9 cellular contexts compared by ENCODE assay signal in genomic region chr2:65420712-65421431, GRCh38. TPM values are rescaled to one million over a fixed set of nuclear protein-coding genes. Genes with fewer than 3 reads are reported as not detected.
DNase-seq lines count a peak whose midpoint lies in the region; FAIRE-seq and TF ChIP-seq lines count a peak whose summit lies in the region.
"Had no signal": no experiment of that assay in that cellular context is flagged by ENCODE, and none has a peak within 500 bp of the region (broad histone marks: within the 10 kb centered on the region; RNA-seq: fewer than 3 reads in every experiment).

No MANE protein-coding gene starts in this region.

- H2AFZ ChIP-seq in neural cell (ENCODE audit: low read depth, low read length): no peak overlapping the region

- no peaks in the 10 kb centered on the region for H3K9me3 ChIP-seq in neural cell (ENCODE audit: low read length)

- TF ChIP-seq EP300 in neural cell (conservative IDR thresholded peaks at IDR 0.05; ENCODE audit: poor library complexity, severe bottlenecking): no peak

- no peak for TF ChIP-seq POLR2A in NB4 (IDR thresholded peaks at IDR 0.05; ENCODE audit: extremely low read depth, insufficient read length)
- no peak for TF ChIP-seq POLR2A in H54 (IDR thresholded peaks at IDR 0.05; ENCODE audit: low read depth, low read length)

- no peaks in the 10 kb centered on the region for H3K36me3 ChIP-seq in neural cell (ENCODE audit: insufficient read depth, low read length)

- FAIRE-seq in H54 (lab: Jason Lieb, UNC): no peak
- FAIRE-seq: islet of Langerhans had no signal

- H3K4me2 ChIP-seq in neural cell (ENCODE audit: low read length): no peak overlapping the region

- TF ChIP-seq CTCF in NB4 (IDR thresholded peaks at IDR 0.05; ENCODE audit: low read depth, low read length): no peak
- TF ChIP-seq CTCF in neural cell (IDR thresholded peaks at IDR 0.05; ENCODE audit: poor library complexity, severe bottlenecking): no peak

- H3K27ac ChIP-seq in neural cell (ENCODE audit: low read length): no peak overlapping the region

- no peaks in the 10 kb centered on the region for H3K9me2 ChIP-seq in neural cell (ENCODE audit: insufficient read depth, low read length)

- no peak for TF ChIP-seq RAD21 in neural cell (conservative IDR thresholded peaks at IDR 0.05)

- DNase-seq in GM04503 (ENCODE audit: low read depth) (peak; percentile 28), H4 (ENCODE audit: low spot score) (peak; percentile 71), NB4 (ENCODE audit: low read depth) (peak; percentile 86), dedifferentiated amniotic fluid mesenchymal stem cell (ENCODE audit: extremely low spot score) (peak; percentile 50), DMS53 (lab: John Stamatoyannopoulos, UW) (no peak), NCI-H146 treated with DMSO at 0.1 percent for 48 hours (lab: John Stamatoyannopoulos, UW; ENCODE audit: unreplicated experiment) (no peak), H54 (ENCODE audit: insufficient read length, low spot score) (no peak)

- H3K79me2 ChIP-seq in neural cell (replicated peaks; ENCODE audit: insufficient read depth, low read length): peaks cover 63% of the 10 kb centered on the region

- no peaks in the 10 kb centered on the region for H3K27me3 ChIP-seq in neural cell (ENCODE audit: insufficient read depth, low read depth, low read length)

- H3K4me3 ChIP-seq in NB4 (ENCODE audit: low read depth, low read length): no peak overlapping the region
- peak overlapping the region; percentile 27 for H3K4me3 ChIP-seq in neural cell (ENCODE audit: low read length)

- H3F3A ChIP-seq in neural cell (ENCODE audit: insufficient read depth, low read length, poor library complexity, severe bottlenecking): no peaks in the 10 kb centered on the region

- no peaks in the 10 kb centered on the region for H4K20me1 ChIP-seq in neural cell (ENCODE audit: insufficient read depth)

- no peak overlapping the region for H3K9ac ChIP-seq in neural cell (ENCODE audit: low read length)

TF ChIP-seq in neural cell, 6 proteins besides CTCF, POLR2A, EP300 and RAD21:
- no peak for TF ChIP-seq TAF1 (IDR thresholded peaks at IDR 0.05; ENCODE audit: low read depth)
- TF ChIP-seq POLR2AphosphoS5 (IDR thresholded peaks at IDR 0.05): no peak
- TF ChIP-seq, protein P1, sequence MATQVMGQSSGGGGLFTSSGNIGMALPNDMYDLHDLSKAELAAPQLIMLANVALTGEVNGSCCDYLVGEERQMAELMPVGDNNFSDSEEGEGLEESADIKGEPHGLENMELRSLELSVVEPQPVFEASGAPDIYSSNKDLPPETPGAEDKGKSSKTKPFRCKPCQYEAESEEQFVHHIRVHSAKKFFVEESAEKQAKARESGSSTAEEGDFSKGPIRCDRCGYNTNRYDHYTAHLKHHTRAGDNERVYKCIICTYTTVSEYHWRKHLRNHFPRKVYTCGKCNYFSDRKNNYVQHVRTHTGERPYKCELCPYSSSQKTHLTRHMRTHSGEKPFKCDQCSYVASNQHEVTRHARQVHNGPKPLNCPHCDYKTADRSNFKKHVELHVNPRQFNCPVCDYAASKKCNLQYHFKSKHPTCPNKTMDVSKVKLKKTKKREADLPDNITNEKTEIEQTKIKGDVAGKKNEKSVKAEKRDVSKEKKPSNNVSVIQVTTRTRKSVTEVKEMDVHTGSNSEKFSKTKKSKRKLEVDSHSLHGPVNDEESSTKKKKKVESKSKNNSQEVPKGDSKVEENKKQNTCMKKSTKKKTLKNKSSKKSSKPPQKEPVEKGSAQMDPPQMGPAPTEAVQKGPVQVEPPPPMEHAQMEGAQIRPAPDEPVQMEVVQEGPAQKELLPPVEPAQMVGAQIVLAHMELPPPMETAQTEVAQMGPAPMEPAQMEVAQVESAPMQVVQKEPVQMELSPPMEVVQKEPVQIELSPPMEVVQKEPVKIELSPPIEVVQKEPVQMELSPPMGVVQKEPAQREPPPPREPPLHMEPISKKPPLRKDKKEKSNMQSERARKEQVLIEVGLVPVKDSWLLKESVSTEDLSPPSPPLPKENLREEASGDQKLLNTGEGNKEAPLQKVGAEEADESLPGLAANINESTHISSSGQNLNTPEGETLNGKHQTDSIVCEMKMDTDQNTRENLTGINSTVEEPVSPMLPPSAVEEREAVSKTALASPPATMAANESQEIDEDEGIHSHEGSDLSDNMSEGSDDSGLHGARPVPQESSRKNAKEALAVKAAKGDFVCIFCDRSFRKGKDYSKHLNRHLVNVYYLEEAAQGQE (IDR thresholded peaks at IDR 0.05; ENCODE audit: borderline replicate concordance): no peak
- TF ChIP-seq EZH2 (IDR thresholded peaks at IDR 0.05; ENCODE audit: borderline replicate concordance, insufficient read depth, low read length, poor library complexity, severe bottlenecking): no peak

RNA-seq across cellular contexts. Expression of gene SPRED2, which starts 11.5 kb away (rescaled TPM):
- 4.1 and 8.6 TPM in 2 replicates for total RNA-seq in H4 (2014; rRNA removed; shearing (Covaris generic))
- 5.3 and 5.4 TPM in 2 replicates for polyA plus RNA-seq in neural cell
- 12.2 and 15.7 TPM in 2 replicates for polyA minus RNA-seq in neural cell

Comparison
In these comparisons a context has a peak if more than half of its experiments do, and no peak if none do; other contexts are left out.
1. DNase-seq: peak in GM04503 (single experiment), H4 (single experiment), NB4 (single experiment) and dedifferentiated amniotic fluid mesenchymal stem cell (single experiment); none in DMS53 (single experiment), NCI-H146 treated with DMSO at 0.1 percent for 48 hours (single experiment) and H54 (single experiment).